Comparison of ENCODE assay signal across 8 cellular contexts in the genomic region with DNA sequence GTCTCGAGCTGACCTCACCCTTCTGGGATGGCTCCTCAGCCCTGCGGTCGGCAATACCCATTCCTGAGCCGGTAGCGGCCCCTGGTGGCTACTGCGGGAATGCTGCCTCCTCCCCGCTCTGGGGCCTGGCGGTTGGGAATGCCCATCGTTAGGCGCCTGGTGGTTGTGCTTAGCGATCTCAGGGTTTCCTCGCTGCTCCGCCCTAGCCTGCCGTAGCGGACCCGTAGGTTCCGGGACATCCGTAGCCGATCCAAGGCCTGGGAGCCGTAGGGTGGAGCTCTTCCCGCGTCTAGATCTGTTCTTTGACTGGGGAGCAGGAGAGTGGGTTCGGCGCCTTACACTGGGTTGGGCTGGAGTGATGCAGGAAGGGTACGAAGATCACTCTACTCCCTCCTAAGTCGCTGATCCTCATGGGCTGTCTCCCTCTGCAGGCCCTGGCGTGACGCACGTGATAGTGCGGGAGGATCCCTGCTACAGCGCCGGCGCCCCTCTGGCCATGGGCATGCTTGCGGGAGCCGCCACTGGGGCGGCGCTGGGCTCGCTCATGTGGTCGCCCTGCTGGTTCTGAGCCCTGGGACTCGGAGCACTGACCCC. TPM values are rescaled to one million over a fixed set of nuclear protein-coding genes. Genes with fewer than 3 reads are reported as not detected.
A peak's percentile ranks its signal among the peaks of the same experiment; 100 is the strongest.
DNase-seq lines count a peak whose midpoint lies in the region; ATAC-seq and TF ChIP-seq lines count a peak whose summit lies in the region.

No MANE protein-coding gene starts in this region.

- H3K4ac ChIP-seq in IMR-90 (ENCODE audit: low read depth, low read length), result peak overlapping the region; percentile 75

- peak overlapping the region; percentile 79 for H3K4me2 ChIP-seq in IMR-90 (ENCODE audit: low read depth, low read length)

- BruUV-seq in IMR-90 (replicated peaks; lab: Mats Ljungman, UMichigan), result no TSS peak

- H3K4me1 ChIP-seq in IMR-90 (ENCODE audit: control insufficient read depth, insufficient read depth, low read length) (peaks cover 3% of the 10 kb centered on the region; the same call in 1 of the 2 replicates), RWPE2 (ENCODE audit: insufficient read depth, poor library complexity, severe bottlenecking) (no peaks in the 10 kb centered on the region)

- H3K4me3 ChIP-seq in AG09309 (ENCODE audit: control insufficient read depth, low read depth, low read length) (peak overlapping the region; percentile 39), IMR-90 (ENCODE audit: insufficient read depth, low read depth, low read length) (peak overlapping the region; percentile 25), RWPE2 (ENCODE audit: severe bottlenecking) (no peak overlapping the region), foreskin fibroblast (ENCODE audit: low read depth in 1 of 2, low read length in 2 of 2) (peak overlapping the region; percentile 43 to 56)

- CTCF ChIA-PET in IMR-90 (lab: Yijun Ruan, JAX), result interaction anchor here (0.6 to 4.8 kb wide), 13 partner anchors 21 to 354 kb away, joined by 3 to 31 read pairs (median 4); no protein-coding TSS in a partner anchor

- TF ChIP-seq RAD21 in IMR-90 (IDR thresholded peaks at IDR 0.05; ENCODE audit: low read length), result peak; percentile 100

- peak; percentile 17 for DNase-seq in AG09309 (ENCODE audit: low read depth)
- DNase-seq in IMR-90, result peak; percentile 77
- DNase-seq in RWPE2 (ENCODE audit: low spot score), result no peak
- DNase-seq in activated effector memory CD4-positive, alpha-beta T cell treated with anti-CD3 and anti-CD28 coated beads, Interleukin-2, amount 50 U/mL, for 16 hours, result peak; percentile 94
- DNase-seq in foreskin fibroblast, result peak; percentile 71 to 94
- peak; percentile 98 for DNase-seq in nephron progenitor cell
- peak; percentile 93 for DNase-seq in stimulated activated naive CD8-positive, alpha-beta T cell treated with anti-CD3 and anti-CD28 coated beads, Interleukin-15, Interleukin-2, amounts not matched to agents 100 U/mL and 50 U/mL, for 24 hours

- H2AFZ ChIP-seq in IMR-90 (replicated peaks; ENCODE audit: low read length, poor library complexity), result peak overlapping the region; percentile 97

- peak; percentile 62 for TF ChIP-seq POLR2A in IMR-90 (IDR thresholded peaks at IDR 0.05; ENCODE audit: low read depth, low read length)

- H2BK20ac ChIP-seq in IMR-90 (ENCODE audit: low read depth, low read length), result no peak overlapping the region

- H3K27me3 ChIP-seq in IMR-90 (ENCODE audit: control insufficient read depth, insufficient read depth, low read length) (no peaks in the 10 kb centered on the region), RWPE2 (ENCODE audit: insufficient read depth, poor library complexity, severe bottlenecking) (no peaks in the 10 kb centered on the region)

- dilution Hi-C loops in IMR-90 (cut with HindIII; ENCODE audit: low sequenced_read_pairs, unreplicated experiment), result no loop called here

- peak overlapping the region; percentile 26 to 80; a peak in 2 of 4 replicates for H4K8ac ChIP-seq in IMR-90 (ENCODE audit: low read depth in 2 of 2, low read length in 2 of 2)

- peak overlapping the region; percentile 77 for H3K4me3 Mint-ChIP-seq in nephron progenitor cell

- H3K36me3 ChIP-seq in IMR-90 (ENCODE audit: control insufficient read depth, insufficient read depth, low read length) (no peaks in the 10 kb centered on the region), RWPE2 (ENCODE audit: low read depth) (no peaks in the 10 kb centered on the region)

- H3K36me3 Mint-ChIP-seq in nephron progenitor cell (ENCODE audit: low read depth), result no peaks in the 10 kb centered on the region

- H3K9me3 ChIP-seq in IMR-90 (ENCODE audit: control insufficient read depth, insufficient read depth, low read length) (no peaks in the 10 kb centered on the region), RWPE2 (ENCODE audit: severe bottlenecking) (no peaks in the 10 kb centered on the region)

- peak overlapping the region; percentile 12; the same call in 1 of the 2 replicates for H3K27ac ChIP-seq in IMR-90 (ENCODE audit: insufficient read depth, low read length)
- H3K27ac ChIP-seq in RWPE2 (ENCODE audit: poor library complexity, severe bottlenecking), result no peak overlapping the region

- H3K18ac ChIP-seq in IMR-90 (ENCODE audit: low read depth, low read length), result no peak overlapping the region

- H2BK15ac ChIP-seq in IMR-90 (ENCODE audit: low read depth, low read length), result no peak overlapping the region

- H2AK5ac ChIP-seq in IMR-90 (ENCODE audit: low read depth, low read length), result no peak overlapping the region

- H3K14ac ChIP-seq in IMR-90 (replicated peaks; ENCODE audit: low read depth, low read length), result peak overlapping the region; percentile 81

- POLR2A ChIA-PET in IMR-90 (lab: Charles Lee; ENCODE audit: unreplicated experiment), result no interaction called here

- H3K9ac ChIP-seq in IMR-90 (ENCODE audit: low read depth, low read length), result peak overlapping the region; percentile 52

- intact Hi-C loops in IMR-90 (cut with micrococcal nuclease), result loop anchor here (1.0 to 2.0 kb wide), 6 partner anchors 36 to 354 kb away; a partner anchor contains a TSS

- H3K23ac ChIP-seq in IMR-90 (ENCODE audit: low read depth, low read length), result no peak overlapping the region; the same call in 1 of the 2 replicates

- H3K27me3 Mint-ChIP-seq in nephron progenitor cell (ENCODE audit: low read depth, poor library complexity), result peaks cover 7% of the 10 kb centered on the region

- no peaks in the 10 kb centered on the region for H3K9me3 Mint-ChIP-seq in nephron progenitor cell

- in situ Hi-C loops in IMR-90 (cut with MboI; ENCODE audit: low sequenced_read_pairs), result loop anchor here (5.0 kb wide), 1 partner anchor 34 kb away; no protein-coding TSS in a partner anchor

- WGBS in IMR-90 (ENCODE audit: extremely low coverage in 2 of 2, insufficient read length in 1 of 2), 2 experiments, result 8% methylated on average over 27 of the region's 40 CpGs; no CpG with 5 or more reads in 1 of the 2 experiments

- H4K91ac ChIP-seq in IMR-90 (ENCODE audit: insufficient read depth, low read depth, low read length), result peak overlapping the region; percentile 72

- peak overlapping the region; percentile 58; the same call in 1 of the 2 replicates for H3K56ac ChIP-seq in IMR-90 (ENCODE audit: extremely low read depth, insufficient read depth, low read length)

- no peak overlapping the region for H3K27ac Mint-ChIP-seq in nephron progenitor cell

- peak; percentile 55 for ATAC-seq in GM19324 (IDR thresholded peaks at IDR 0.05; ENCODE audit: low FRiP score, unreplicated experiment)
- peak; percentile 98 for ATAC-seq in IMR-90 (ENCODE audit: low read depth)
- ATAC-seq in RWPE2 (ENCODE audit: low read depth), result peak; percentile 93
- peak; percentile 90 for ATAC-seq in stimulated activated naive CD8-positive, alpha-beta T cell treated with anti-CD3 and anti-CD28 coated beads, Interleukin-15, Interleukin-2, amounts not matched to agents 100 U/mL and 50 U/mL, for 24 hours

- peak overlapping the region; percentile 77 for H2AK9ac ChIP-seq in IMR-90 (replicated peaks; ENCODE audit: low read depth, low read length, poor library complexity)

- no peaks in the 10 kb centered on the region for H4K20me1 ChIP-seq in IMR-90 (ENCODE audit: insufficient read depth, low read length)

- 0 out of 2 replicates have a peak overlapping the region, but pooled peaks have one; percentile 18 for H4K5ac ChIP-seq in IMR-90 (ENCODE audit: low read depth, low read length)

- peaks cover 32% of the 10 kb centered on the region for H3K4me1 Mint-ChIP-seq in nephron progenitor cell

- peak overlapping the region; percentile 76 for H2BK120ac ChIP-seq in IMR-90 (ENCODE audit: low read depth, low read length)

- no peak overlapping the region for H2BK5ac ChIP-seq in IMR-90 (ENCODE audit: low read depth, low read length, poor library complexity, severe bottlenecking)

- TF ChIP-seq CTCF in AG09309 (IDR thresholded peaks at IDR 0.05; ENCODE audit: control insufficient read depth, insufficient read depth, low read depth, low read length, missing control alignments) (peak; percentile 98), IMR-90 (conservative IDR thresholded peaks at IDR 0.05; ENCODE audit: low read depth, low read length) (peak; percentile 99), RWPE2 (IDR thresholded peaks at IDR 0.05; ENCODE audit: poor library complexity, severe bottlenecking) (peak; percentile 94), foreskin fibroblast (IDR thresholded peaks at IDR 0.05; ENCODE audit: low read depth, low read length) (peak; percentile 94), nephron progenitor cell (IDR thresholded peaks at IDR 0.05) (peak; percentile 95)

- peaks cover 6% of the 10 kb centered on the region for H3K9me1 ChIP-seq in IMR-90 (ENCODE audit: insufficient read depth, low read length)

- no peaks in the 10 kb centered on the region for H3K79me1 ChIP-seq in IMR-90 (ENCODE audit: low read depth in 1 of 2, low read length in 2 of 2)

TF ChIP-seq in IMR-90, 13 proteins besides CTCF, POLR2A, EP300 and RAD21:
- TF ChIP-seq MAZ (IDR thresholded peaks at IDR 0.05; ENCODE audit: borderline replicate concordance, low read depth, low read length) (peak; percentile 77; the same call in 1 of the 2 replicates), RCOR1 (IDR thresholded peaks at IDR 0.05; ENCODE audit: insufficient replicate concordance, low read length) (no peak), SMC3 (IDR thresholded peaks at IDR 0.05; ENCODE audit: low read depth, low read length) (peak; percentile 97), MXI1 (IDR thresholded peaks at IDR 0.05; ENCODE audit: borderline replicate concordance, low read depth, low read length) (peak; percentile 27; the same call in 1 of the 2 replicates), CEBPB (IDR thresholded peaks at IDR 0.05; ENCODE audit: low read depth, low read length) (no peak), BHLHE40 (IDR thresholded peaks at IDR 0.05; ENCODE audit: low read depth, low read length) (peak; percentile 18; the same call in 1 of the 2 replicates)

RNA-seq across cellular contexts. Expression of a gene that starts 14.8 kb away (rescaled TPM):
- under 0.01 and 0.36 TPM in 2 replicates for total RNA-seq in IMR-90 (2012; rRNA removed)
- 0.79 and 0.86 TPM in 2 replicates for polyA plus RNA-seq in IMR-90 (2012; rRNA removed)
- 0.89 and 1.6 TPM in 2 replicates for polyA plus RNA-seq in IMR-90 (2012; cell fraction: cytosol; rRNA removed)
- polyA plus RNA-seq in IMR-90 (2012; cell fraction: nucleus; rRNA removed; ENCODE audit: low replicate concordance), result 0.65 and 0.88 TPM in 2 replicates
